12 cellular contexts compared by ENCODE assay signal in the genomic region with DNA sequence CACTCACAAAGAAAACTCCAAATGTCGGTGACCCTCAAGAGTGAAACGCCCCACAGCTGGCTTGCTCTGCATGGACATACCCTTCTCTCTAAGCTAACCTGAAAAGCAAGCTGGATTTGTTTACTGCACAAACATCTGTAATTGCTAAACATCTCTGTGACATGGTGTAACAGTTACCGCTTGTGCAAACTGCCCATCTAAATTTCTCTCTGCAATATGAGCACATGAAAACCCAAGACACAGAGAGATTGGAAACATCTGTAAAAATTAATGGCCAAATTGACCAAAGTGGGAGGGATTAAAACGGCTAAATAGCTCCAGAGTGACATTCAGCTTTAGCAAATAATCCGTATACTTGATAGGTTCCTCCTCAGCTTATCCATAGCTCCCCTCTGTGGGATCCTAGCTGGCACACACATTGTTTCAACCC.
DNase-seq lines count a peak whose midpoint lies in the region; FAIRE-seq and TF ChIP-seq lines count a peak whose summit lies in the region.
"Had no signal": no experiment of that assay in that cellular context is flagged by ENCODE, and none has a peak within 500 bp of the region (broad histone marks: within the 10 kb centered on the region; RNA-seq: fewer than 3 reads in every experiment).

No MANE protein-coding gene starts in this region.

- H3K36me3 Mint-ChIP-seq in nephron (ENCODE audit: low read depth) = no peaks in the 10 kb centered on the region

- peak overlapping the region; percentile 76 to 90 (median 82) for H3K27ac Mint-ChIP-seq in nephron

- TF ChIP-seq CTCF in nephron (IDR thresholded peaks at IDR 0.05; ENCODE audit: unreplicated experiment in 3 of 3) = no peak
- no peak for TF ChIP-seq CTCF in GM13977 (IDR thresholded peaks at IDR 0.05; ENCODE audit: extremely low read depth, insufficient read depth, missing control alignments)

- in situ Hi-C loops in GM13977 (cut with MboI; ENCODE audit: low pct_unique_long_range_greater_than_20kb, low sequenced_read_pairs, unreplicated experiment) = no loop called here

- H3K4me1 Mint-ChIP-seq in nephron = peaks cover 52% of the 10 kb centered on the region

- H3K27me3 Mint-ChIP-seq in nephron (ENCODE audit: low read depth) = no peaks in the 10 kb centered on the region
- H3K27me3 Mint-ChIP-seq: naive B cell had no signal

- FAIRE-seq in frontal cortex (lab: Jason Lieb, UNC) = no peak

- DNase-seq in AG20443 (ENCODE audit: low spot score) (peak; percentile 21), NCI-H82 (lab: John Stamatoyannopoulos, UW) (peak; percentile 20), epidermal melanocyte (ENCODE audit: insufficient read length, low spot score) (peak; percentile 19), NCI-H1048 (lab: John Stamatoyannopoulos, UW) (no peak), D341Med (ENCODE audit: low spot score) (no peak), frontal cortex (ENCODE audit: low spot score in 2 of 2) (no peak), GM13977 (ENCODE audit: low spot score) (no peak)
- DNase-seq: activated gamma-delta T cell treated with Interleukin-2 at 50 U/mL for 16 hours; CD8-positive, alpha-beta memory T cell; naive B cell; NCI-H774 had no signal

- peak overlapping the region; percentile 59 to 72 (median 60) for H3K4me3 Mint-ChIP-seq in nephron
- H3K4me3 Mint-ChIP-seq: CD8-positive, alpha-beta memory T cell; naive B cell had no signal

- peaks cover 3% of the 10 kb centered on the region for H3K9me3 Mint-ChIP-seq in nephron
- H3K9me3 Mint-ChIP-seq: CD8-positive, alpha-beta memory T cell had no signal

Comparison
In these comparisons a context has a peak if more than half of its experiments do, and no peak if none do; other contexts are left out.
1. DNase-seq: peak in AG20443 (single experiment), NCI-H82 (single experiment) and epidermal melanocyte (single experiment); none in NCI-H1048 (single experiment), D341Med (single experiment), frontal cortex (0 of 2) and GM13977 (single experiment).